8 cellular contexts compared by ENCODE assay signal in the genomic region with DNA sequence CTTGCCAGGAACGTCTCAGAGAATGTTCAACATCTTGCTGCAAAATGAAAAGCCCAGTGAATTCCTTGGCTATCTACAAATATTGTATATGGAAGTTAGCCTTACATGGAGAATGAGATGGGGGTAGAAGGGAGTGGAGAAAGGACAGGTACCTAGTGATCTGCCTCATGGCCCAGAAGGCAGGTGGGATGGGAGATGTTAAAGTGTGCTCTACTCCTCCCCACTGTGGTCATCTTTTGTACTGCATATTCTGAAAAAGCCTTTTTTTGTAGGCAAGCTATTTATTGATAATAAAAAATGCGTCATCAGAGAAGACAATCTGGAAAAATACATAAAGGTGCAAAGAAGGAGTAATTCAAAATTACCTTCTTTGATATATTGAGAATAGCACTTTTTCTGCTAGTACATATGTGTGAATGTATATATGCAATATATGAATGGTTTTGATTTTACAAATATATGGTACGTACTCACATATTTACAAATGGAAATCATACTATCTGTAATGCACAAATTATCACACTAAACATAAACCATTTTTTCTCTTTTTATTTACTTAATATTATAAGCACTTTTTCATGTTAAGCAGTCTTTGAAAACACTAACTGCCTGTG. TPM values are rescaled to one million over a fixed set of nuclear protein-coding genes. Genes with fewer than 3 reads are reported as not detected.
DNase-seq lines count a peak whose midpoint lies in the region; ATAC-seq and TF ChIP-seq lines count a peak whose summit lies in the region.

No MANE protein-coding gene starts in this region.

- DNase-seq in NCI-H82 (lab: John Stamatoyannopoulos, UW) (peak; percentile 67), NCI-H82 treated with DMSO at 0.1 percent for 48 hours (lab: John Stamatoyannopoulos, UW; ENCODE audit: unreplicated experiment) (no peak), Panc1 (ENCODE audit: low read depth, low spot score) (peak; percentile 18), fibroblast of the conjunctiva (ENCODE audit: low read depth) (peak; percentile 3), smooth muscle cell (lab: John Stamatoyannopoulos, UW; ENCODE audit: unreplicated experiment) (no peak), midbrain (lab: John Stamatoyannopoulos, UW) (no peak)

- TF ChIP-seq CTCF in Panc1 (IDR thresholded peaks at IDR 0.05): peak; percentile 72
- peak; percentile 56 for TF ChIP-seq CTCF in smooth muscle cell (IDR thresholded peaks at IDR 0.05; ENCODE audit: borderline replicate concordance, insufficient read depth, poor library complexity, severe bottlenecking)

- ATAC-seq in HG03135 (IDR thresholded peaks at IDR 0.05; ENCODE audit: unreplicated experiment) (peak; percentile 66), Panc1 (peak; percentile 62; the same call in 1 of the 2 replicates), HG03571 (IDR thresholded peaks at IDR 0.05; ENCODE audit: unreplicated experiment) (no peak)

- CTCF ChIA-PET in Panc1 (lab: Charles Lee): interaction anchor here (0.8 to 1.7 kb wide), 4 partner anchors 94 to 109 kb away, joined by 3 to 5 read pairs (median 4); no protein-coding TSS in a partner anchor

- H3K36me3 ChIP-seq in Panc1 (ENCODE audit: control insufficient read depth, insufficient read depth, low read length) (no peaks in the 10 kb centered on the region), smooth muscle cell (ENCODE audit: low read depth) (no peaks in the 10 kb centered on the region)

- H3K4me3 ChIP-seq in Panc1 (ENCODE audit: low read depth in 2 of 2, low read length in 2 of 2) (no peak overlapping the region), smooth muscle cell (no peak overlapping the region)

- in situ Hi-C loops in Panc1 (cut with HindIII; ENCODE audit: low pct_unique_long_range_greater_than_20kb, low sequenced_read_pairs): no loop called here

- H2AFZ ChIP-seq in smooth muscle cell (ENCODE audit: low read depth): no peak overlapping the region

- no TSS peak for BruUV-seq in Panc1 (replicated peaks; lab: Mats Ljungman, UMichigan)

- H3K79me2 ChIP-seq in smooth muscle cell (ENCODE audit: low read depth): no peaks in the 10 kb centered on the region

- H3K27me3 ChIP-seq in Panc1 (ENCODE audit: control insufficient read depth, insufficient read depth, low read length) (0 out of 2 replicates have a peak, but pooled peaks cover 2% of the 10 kb centered on the region), smooth muscle cell (ENCODE audit: low read depth) (no peaks in the 10 kb centered on the region)

- H3K4me1 ChIP-seq in Panc1 (ENCODE audit: control insufficient read depth, insufficient read depth, low read length) (no peaks in the 10 kb centered on the region), smooth muscle cell (ENCODE audit: low read depth) (no peaks in the 10 kb centered on the region)

- no peaks in the 10 kb centered on the region for H3K9me3 ChIP-seq in Panc1 (ENCODE audit: control insufficient read depth, insufficient read depth, low read depth, low read length)
- H3K9me3 ChIP-seq in smooth muscle cell (replicated peaks; ENCODE audit: low read depth): no peaks in the 10 kb centered on the region

- H3K9ac ChIP-seq in smooth muscle cell (ENCODE audit: low read depth): no peak overlapping the region

- no peak overlapping the region for H3K4me2 ChIP-seq in smooth muscle cell

- intact Hi-C loops in Panc1 (cut with micrococcal nuclease; ENCODE audit: unreplicated experiment): loop anchor here (5.0 kb wide), 2 partner anchors 111 to 206 kb away; partner anchors contain the start of gene TRABD2B

- H3K27ac ChIP-seq in Panc1 (ENCODE audit: low read length) (no peak overlapping the region), smooth muscle cell (ENCODE audit: low read depth) (no peak overlapping the region)

- 73% methylated on average over 3 of the region's 3 CpGs for WGBS in smooth muscle cell (ENCODE audit: low lambda C conversion rate)

- no peaks in the 10 kb centered on the region for H4K20me1 ChIP-seq in smooth muscle cell (ENCODE audit: low read depth)

- POLR2A ChIA-PET in Panc1 (lab: Charles Lee): no interaction called here

- no peaks in the 10 kb centered on the region for H3F3A ChIP-seq in smooth muscle cell (ENCODE audit: low read depth)

RNA-seq across cellular contexts. Expression of gene SLC5A9, which starts 19.1 kb away (rescaled TPM):
- total RNA-seq in Panc1 (2021; ENCODE audit: unreplicated experiment) (not detected), smooth muscle cell (0.09 and 0.49 TPM in 2 replicates)
- polyA plus RNA-seq in Panc1 (2012; ENCODE audit: insufficient read length): 0.41 TPM
- 1.1 TPM in 1 of 2 replicates, not detected in the other for polyA plus RNA-seq in smooth muscle cell

Comparison
In these comparisons a context has a peak if more than half of its experiments do, and no peak if none do; other contexts are left out.
1. DNase-seq: peak in NCI-H82 (single experiment), Panc1 (single experiment) and fibroblast of the conjunctiva (single experiment); none in NCI-H82 treated with DMSO at 0.1 percent for 48 hours (single experiment), smooth muscle cell (single experiment) and midbrain (single experiment).